ENCODE assay signal across 14 cellular contexts in the genomic region with DNA sequence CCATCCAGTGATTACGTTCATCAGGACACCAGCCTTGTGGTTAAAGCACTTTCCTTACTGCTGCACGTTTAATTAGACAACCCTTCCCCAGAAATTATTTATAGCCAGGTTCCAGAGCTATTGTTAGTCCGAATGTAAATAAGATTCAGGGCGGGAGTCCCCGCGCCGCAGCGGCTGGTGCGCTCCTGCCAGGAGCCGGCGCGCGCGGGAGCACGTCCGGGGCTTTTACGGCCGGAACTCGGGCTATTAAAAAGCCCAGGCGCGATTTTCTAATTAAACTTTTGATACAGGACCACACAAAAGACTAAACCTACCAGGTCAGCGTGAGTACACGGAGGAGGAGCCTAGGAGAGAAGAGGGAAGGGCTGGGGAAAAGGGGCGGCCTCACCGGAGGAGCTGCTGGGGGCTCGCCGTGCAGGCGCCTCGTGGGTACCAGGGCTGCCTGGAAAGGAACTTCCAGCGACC.
DNase-seq lines count a peak whose midpoint lies in the region; ATAC-seq and TF ChIP-seq lines count a peak whose summit lies in the region.
"Had no signal": no experiment of that assay in that cellular context is flagged by ENCODE, and none has a peak within 500 bp of the region (broad histone marks: within the 10 kb centered on the region; RNA-seq: fewer than 3 reads in every experiment).

No MANE protein-coding gene starts in this region.

- peak overlapping the region; percentile 84 for H3K4me3 Mint-ChIP-seq in glutamatergic neuron (ENCODE audit: unreplicated experiment)
- H3K4me3 Mint-ChIP-seq: activated CD4-positive, alpha-beta memory T cell treated with anti-CD3 and anti-CD28 coated beads, Interleukin-2, amount 10 ng/mL, durations not matched to agents 7 days and 5 days; immature natural killer cell had no signal

- H3K9me3 Mint-ChIP-seq in glutamatergic neuron (ENCODE audit: unreplicated experiment), result no peaks in the 10 kb centered on the region

- DNase-seq in DMS53 (lab: John Stamatoyannopoulos, UW) (peak; percentile 36), DMS53 treated with DMSO at 0.1 percent for 48 hours (lab: John Stamatoyannopoulos, UW; ENCODE audit: unreplicated experiment) (no peak), NCI-H510A treated with DMSO at 0.1 percent for 48 hours (lab: John Stamatoyannopoulos, UW) (peak; percentile 68), glutamatergic neuron (peak; percentile 47), skeletal muscle cell (ENCODE audit: low read depth) (no peak)
- no peak for DNase-seq in effector CD4-positive, alpha-beta T cell
- DNase-seq: activated CD4-positive, alpha-beta memory T cell treated with anti-CD3 and anti-CD28 coated beads, Interleukin-2, amount 10 ng/mL, durations not matched to agents 7 days and 5 days; esophagus squamous epithelium; immature natural killer cell; Peyer's patch; small intestine; T-helper 9 cell had no signal

- no peak for ATAC-seq in HG02759 (IDR thresholded peaks at IDR 0.05; ENCODE audit: unreplicated experiment)
- no peak for ATAC-seq in GM21529 (IDR thresholded peaks at IDR 0.05; ENCODE audit: unreplicated experiment)

- H3K4me3 ChIP-seq in skeletal muscle cell (ENCODE audit: low read depth, low read length), result peak overlapping the region; percentile 22
- H3K4me3 ChIP-seq: Peyer's patch had no signal

- no peaks in the 10 kb centered on the region for H3K36me3 Mint-ChIP-seq in glutamatergic neuron (ENCODE audit: unreplicated experiment)
- H3K36me3 Mint-ChIP-seq: immature natural killer cell had no signal

- TF ChIP-seq CTCF in glutamatergic neuron (IDR thresholded peaks at IDR 0.05; ENCODE audit: partially characterized antibody, unreplicated experiment), result no peak

- H3K27me3 Mint-ChIP-seq in glutamatergic neuron (ENCODE audit: unreplicated experiment), result no peaks in the 10 kb centered on the region

- H3K27ac Mint-ChIP-seq in glutamatergic neuron (ENCODE audit: unreplicated experiment), result no peak overlapping the region
- H3K27ac Mint-ChIP-seq: activated CD4-positive, alpha-beta memory T cell treated with anti-CD3 and anti-CD28 coated beads, Interleukin-2, amount 10 ng/mL, durations not matched to agents 7 days and 5 days; immature natural killer cell had no signal

- peaks cover 10% of the 10 kb centered on the region for H3K4me1 Mint-ChIP-seq in glutamatergic neuron (ENCODE audit: low read depth, unreplicated experiment)
- H3K4me1 Mint-ChIP-seq: activated CD4-positive, alpha-beta memory T cell treated with anti-CD3 and anti-CD28 coated beads, Interleukin-2, amount 10 ng/mL, durations not matched to agents 7 days and 5 days; immature natural killer cell had no signal

Comparison
In these comparisons a context has a peak if more than half of its experiments do, and no peak if none do; other contexts are left out.
1. DNase-seq: peak in DMS53 (single experiment), NCI-H510A treated with DMSO at 0.1 percent for 48 hours (single experiment) and glutamatergic neuron (single experiment); none in DMS53 treated with DMSO at 0.1 percent for 48 hours (single experiment), skeletal muscle cell (single experiment) and effector CD4-positive, alpha-beta T cell (single experiment).